ENCODE assay signal across 14 cellular contexts in the genomic region with DNA sequence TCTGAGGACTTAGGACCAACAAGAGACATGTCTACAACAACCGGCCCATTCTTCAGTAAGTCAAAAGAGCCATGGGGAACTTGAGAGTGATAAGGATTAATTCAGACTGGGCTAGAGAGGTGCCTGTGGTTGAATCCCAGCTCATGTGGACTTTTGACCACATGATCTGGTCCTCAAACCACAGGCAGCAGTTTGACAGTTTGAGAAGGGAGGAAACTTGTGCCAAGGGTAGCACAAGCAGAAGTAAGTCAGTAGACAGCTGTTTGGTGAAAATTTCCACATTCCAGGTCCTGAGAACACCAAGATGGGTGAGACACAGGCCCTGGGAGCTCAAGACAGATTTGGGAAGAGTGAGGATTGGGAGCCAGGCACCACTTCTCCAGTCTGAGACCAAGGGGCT. TPM values are rescaled to one million over a fixed set of nuclear protein-coding genes. Genes with fewer than 3 reads are reported as not detected.
DNase-seq lines count a peak whose midpoint lies in the region; ATAC-seq and TF ChIP-seq lines count a peak whose summit lies in the region.
"Had no signal": no experiment of that assay in that cellular context is flagged by ENCODE, and none has a peak within 500 bp of the region (broad histone marks: within the 10 kb centered on the region; RNA-seq: fewer than 3 reads in every experiment).

No MANE protein-coding gene starts in this region.

- H3K4me1 ChIP-seq in colonic mucosa: peaks cover 10% of the 10 kb centered on the region
- peaks cover 19 to 71% (median 45%) of the 10 kb centered on the region in 6 donors for H3K4me1 ChIP-seq in spleen

- ATAC-seq in HG02885 (IDR thresholded peaks at IDR 0.05; ENCODE audit: poor library complexity, unreplicated experiment) (peak; percentile 2), HG03280 (IDR thresholded peaks at IDR 0.05; ENCODE audit: unreplicated experiment) (no peak)
- ATAC-seq: activated T-cell treated with anti-CD3 and anti-CD28 coated beads, Interleukin-2, amount 50 U/mL, for 4 hours; PC-3 had no signal

- H3K27ac ChIP-seq in colonic mucosa (peak overlapping the region; percentile 80), spleen (peak overlapping the region; percentile 62 to 93 (median 84))

- WGBS in spleen, 5 donors: 50 to 78% (median 57%) methylated on average over 1 of the region's 1 CpG

- H3K27me3 ChIP-seq in colonic mucosa: no peaks in the 10 kb centered on the region
- H3K27me3 ChIP-seq in spleen (replicated peaks in 1 of 7): no peaks in the 10 kb centered on the region

- intact Hi-C loops in colonic mucosa (cut with DNase I): loop anchor here (2.0 kb wide), 2 partner anchors 107 to 185 kb away; no protein-coding TSS in a partner anchor
- intact Hi-C loops in spleen (cut with DNase I; ENCODE audit: low total_unique reads): no loop called here

- no peak for TF ChIP-seq POLR2A in spleen (IDR thresholded peaks at IDR 0.05)

- H3K36me3 ChIP-seq in colonic mucosa (no peaks in the 10 kb centered on the region), spleen (peaks cover 0 to 17% (median under 1%) of the 10 kb centered on the region in 6 donors)

- H3K4me3 ChIP-seq in colonic mucosa: no peak overlapping the region
- peak overlapping the region in 1 of 8 donors; percentile 59 for H3K4me3 ChIP-seq in spleen

- peak; percentile 93 for DNase-seq in NOMO-1 treated with dmso at 0.1 percent for 144 hours (lab: John Stamatoyannopoulos, UW; ENCODE audit: unreplicated experiment)
- DNase-seq in colonic mucosa: no peak
- peak; percentile 24 for DNase-seq in spleen
- no peak for DNase-seq in activated naive CD4-positive, alpha-beta T cell treated with Interleukin-2 at 50 U/mL for 16 hours
- no peak for DNase-seq in C1 segment of cervical spinal cord (lab: John Stamatoyannopoulos, UW)
- DNase-seq: activated CD4-positive, alpha-beta T cell treated with anti-CD3 and anti-CD28 coated beads for 48 hours; activated T-cell treated with anti-CD3 and anti-CD28 coated beads, Interleukin-2, amount 50 U/mL, for 4 hours; amygdala; NCI-H1092; PC-3; T-cell had no signal

- TF ChIP-seq CTCF in colonic mucosa (IDR thresholded peaks at IDR 0.05) (no peak), spleen (IDR thresholded peaks at IDR 0.05 in 8 of 11, conservative IDR thresholded peaks at IDR 0.05 in 3 of 11) (peak in 1 of 11 experiments; percentile 13)

- H3K9ac ChIP-seq in colonic mucosa (ENCODE audit: low read depth in 2 of 2, low read length in 2 of 2): no peak overlapping the region

- no peaks in the 10 kb centered on the region for H3K9me3 ChIP-seq in colonic mucosa
- H3K9me3 ChIP-seq in spleen: peaks cover 0 to 4% (median 0%) of the 10 kb centered on the region in 8 donors

RNA-seq across cellular contexts. Expression of gene SH3BP5L, which starts 19.8 kb away (rescaled TPM):
- total RNA-seq in colonic mucosa: 10 to 100 TPM; 24.2 to 30.5 TPM
- 10 to 100 TPM; 29.1 to 43.3 (median 30.7) TPM for total RNA-seq in spleen
- 10 to 100 TPM; 10.1 to 23.1 (median 11.3) TPM for polyA plus RNA-seq in spleen

RNA-seq across cellular contexts. Expression of gene ZNF672, which starts 32.1 kb away (rescaled TPM):
- total RNA-seq in colonic mucosa (10 to 100 TPM; 27.8 to 57.4 TPM), spleen (10 to 100 TPM; 32.6 to 43.1 (median 41.3) TPM)
- polyA plus RNA-seq in spleen: 10 to 100 TPM; 13.2 to 19.8 (median 16.6) TPM

RNA-seq across cellular contexts. Expression of gene LYPD8, which starts 50.3 kb away (rescaled TPM):
- total RNA-seq in colonic mucosa (100 to 1,000 TPM in 1 of 2 donors, 10 to 100 TPM in 1; 40.8 to 310 TPM), spleen (under 1 TPM in 2 of 7 donors, not detected in 5; 0.37 to 0.54 TPM)
- under 1 TPM; 0.09 to 0.17 (median 0.16) TPM for polyA plus RNA-seq in spleen
- total RNA-seq: activated T-cell treated with anti-CD3 and anti-CD28 coated beads, Interleukin-2, amount 50 U/mL, for 4 hours; PC-3; T-cell had no signal
- polyA plus RNA-seq: esophagus had no signal

RNA-seq across cellular contexts. Expression of gene ZNF692, which starts 53.0 kb away (rescaled TPM):
- 10 to 100 TPM; 20.9 to 46.9 TPM for total RNA-seq in colonic mucosa
- 10 to 100 TPM; 33.5 to 81.1 (median 45.9) TPM for total RNA-seq in spleen
- 100 to 1,000 TPM in 2 of 3 donors, 10 to 100 TPM in 1; 57.1 to 138 (median 125) TPM for polyA plus RNA-seq in spleen

Comparison
In these comparisons a context has a peak if more than half of its experiments do, and no peak if none do; other contexts are left out.
1. DNase-seq: peak in NOMO-1 treated with dmso at 0.1 percent for 144 hours (single experiment) and spleen (single experiment); none in colonic mucosa (single experiment), activated naive CD4-positive, alpha-beta T cell treated with Interleukin-2 at 50 U/mL for 16 hours (single experiment) and C1 segment of cervical spinal cord (0 of 14).
2. RNA of gene LYPD8, which starts 50.3 kb away (total RNA-seq): 40.8 to 310 TPM in colonic mucosa; 0.37 to 0.54 TPM in spleen; every median in the first group is over 10 times any median in the second.